ENCODE assay signal across 1 cellular context in genomic region chr4:52052475-52052780, GRCh38.
TF ChIP-seq lines count a peak whose summit lies in the region.

No MANE protein-coding gene starts in this region.

TF ChIP-seq in HepG2, 621 proteins besides CTCF, POLR2A, EP300 and RAD21 (continued from another document):
- TF ChIP-seq ZNF639 (CRISPR knock-in tag; conservative IDR thresholded peaks at IDR 0.05), result no peak
